17 cellular contexts compared by ENCODE assay signal in the genomic region with DNA sequence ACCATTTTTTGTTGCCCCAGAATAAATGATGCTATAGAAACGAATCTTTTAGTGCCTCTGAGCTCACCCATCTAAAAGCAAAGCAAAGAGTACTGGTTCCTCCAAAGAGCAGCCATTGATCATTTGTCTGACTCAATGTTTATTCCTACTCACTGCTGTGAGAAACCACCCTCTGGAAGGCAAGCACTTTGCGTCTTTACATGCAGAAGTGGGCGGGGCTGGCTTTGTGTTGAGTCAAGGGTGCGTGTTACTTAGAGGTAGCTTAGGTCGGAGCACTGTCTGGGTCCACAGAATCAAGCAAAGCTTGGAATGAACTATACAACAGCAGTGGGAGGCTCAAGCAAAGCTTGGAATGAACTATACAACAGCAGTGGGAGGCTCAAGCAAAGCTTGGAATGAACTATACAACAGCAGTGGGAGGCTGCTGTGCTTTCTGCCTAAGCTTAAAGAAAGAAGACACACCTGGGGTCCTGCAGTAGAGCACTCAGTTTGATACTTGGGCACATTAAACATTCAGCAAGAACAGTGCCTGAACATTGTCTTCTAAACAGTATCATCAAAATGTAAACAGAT.
DNase-seq lines count a peak whose midpoint lies in the region; ATAC-seq and TF ChIP-seq lines count a peak whose summit lies in the region.
"Had no signal": no experiment of that assay in that cellular context is flagged by ENCODE, and none has a peak within 500 bp of the region (broad histone marks: within the 10 kb centered on the region; RNA-seq: fewer than 3 reads in every experiment).

No MANE protein-coding gene starts in this region.

- H3K4me1 ChIP-seq in psoas muscle = peaks cover 4% of the 10 kb centered on the region
- H3K4me1 ChIP-seq: Peyer's patch, testis had no signal

- H3K36me3 ChIP-seq in psoas muscle (ENCODE audit: insufficient read depth in 1 of 2, low read depth in 1 of 2) = no peaks in the 10 kb centered on the region
- H3K36me3 ChIP-seq: neutrophil, Peyer's patch had no signal

- DNase-seq in Daoy (ENCODE audit: low read depth) (peak; percentile 42), HT1080 (ENCODE audit: low read depth) (peak; percentile 10), astrocyte of the hippocampus (ENCODE audit: low read depth, low spot score) (peak; percentile 39), iPS-NIHi11 (ENCODE audit: low spot score) (peak; percentile 62), NCI-H1092 (lab: John Stamatoyannopoulos, UW) (no peak), GM19240 (ENCODE audit: insufficient read length, low spot score) (no peak), NCI-H2107 treated with DMSO at 0.1 percent for 48 hours (lab: John Stamatoyannopoulos, UW; ENCODE audit: unreplicated experiment) (no peak), psoas muscle (no peak)
- DNase-seq: activated CD4-positive, alpha-beta T cell treated with anti-CD3 and anti-CD28 coated beads for 1 hour; Karpas-422; left ventricle myocardium superior; Peyer's patch; retina; SK-N-SH; testis had no signal

- WGBS in psoas muscle, 3 donors = 78 to 86% (median 83%) methylated on average over 5 of the region's 5 CpGs

- no peak overlapping the region for H3K27ac ChIP-seq in psoas muscle
- H3K27ac ChIP-seq: neutrophil, Peyer's patch, testis had no signal

- H3K9me3 ChIP-seq in psoas muscle = no peaks in the 10 kb centered on the region
- H3K9me3 ChIP-seq: neutrophil, Peyer's patch, SK-N-SH, testis had no signal

- H3K27me3 ChIP-seq in psoas muscle (ENCODE audit: insufficient read depth in 3 of 3, low read length in 2 of 3) = no peaks in the 10 kb centered on the region
- H3K27me3 ChIP-seq: neutrophil, Peyer's patch, testis had no signal

- intact Hi-C loops in psoas muscle (cut with DNase I) = no loop called here

- ATAC-seq in psoas muscle = no peak
- ATAC-seq: activated naive CD4-positive, alpha-beta T cell treated with anti-CD3 and anti-CD28 coated beads, Interleukin-2, amount 50 U/mL, for 72 hours; left ventricle myocardium superior had no signal

- no peak for TF ChIP-seq CTCF in psoas muscle (IDR thresholded peaks at IDR 0.05)

- H3K4me3 ChIP-seq in psoas muscle = no peak overlapping the region
- H3K4me3 ChIP-seq: Peyer's patch, testis had no signal

Comparison
In these comparisons a context has a peak if more than half of its experiments do, and no peak if none do; other contexts are left out.
1. DNase-seq: peak in Daoy (single experiment), HT1080 (single experiment), astrocyte of the hippocampus (single experiment) and iPS-NIHi11 (single experiment); none in NCI-H1092 (single experiment), GM19240 (single experiment), NCI-H2107 treated with DMSO at 0.1 percent for 48 hours (single experiment) and psoas muscle (0 of 2).